Comparison of ENCODE assay signal across 1 cellular context in the genomic region with DNA sequence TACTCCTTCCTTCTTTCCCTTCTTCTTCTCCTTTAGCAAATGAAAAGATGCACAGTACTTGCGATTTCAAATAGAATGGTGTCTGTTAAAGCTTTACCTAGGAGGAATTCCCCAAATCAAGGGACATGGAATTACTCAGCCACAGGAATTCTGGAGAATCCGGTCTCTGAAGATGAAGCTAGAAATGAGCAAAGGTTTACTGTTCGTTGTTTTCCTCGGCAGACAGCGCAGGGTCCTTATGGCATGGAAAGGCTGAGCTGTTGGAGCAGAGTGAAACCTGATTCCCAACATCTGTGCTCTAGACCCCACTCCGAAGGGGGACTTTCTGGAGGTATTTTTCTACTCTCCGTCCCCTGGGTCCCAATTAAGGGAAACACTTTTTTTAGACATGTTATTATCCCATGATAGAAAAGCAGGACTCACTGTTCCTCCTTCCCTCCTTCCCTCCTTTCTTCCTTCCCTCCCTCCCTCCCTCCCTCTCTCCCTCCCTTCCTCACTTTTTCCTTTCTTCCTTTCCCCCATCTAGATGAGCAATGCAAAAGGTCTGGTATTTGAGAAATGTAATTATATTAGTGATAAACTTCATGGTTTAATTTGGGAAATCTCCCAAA.
TF ChIP-seq lines count a peak whose summit lies in the region.

No MANE protein-coding gene starts in this region.

TF ChIP-seq in GM23338, 12 proteins besides CTCF, POLR2A, EP300 and RAD21 (continued from another document):
- TF ChIP-seq, protein P1, sequence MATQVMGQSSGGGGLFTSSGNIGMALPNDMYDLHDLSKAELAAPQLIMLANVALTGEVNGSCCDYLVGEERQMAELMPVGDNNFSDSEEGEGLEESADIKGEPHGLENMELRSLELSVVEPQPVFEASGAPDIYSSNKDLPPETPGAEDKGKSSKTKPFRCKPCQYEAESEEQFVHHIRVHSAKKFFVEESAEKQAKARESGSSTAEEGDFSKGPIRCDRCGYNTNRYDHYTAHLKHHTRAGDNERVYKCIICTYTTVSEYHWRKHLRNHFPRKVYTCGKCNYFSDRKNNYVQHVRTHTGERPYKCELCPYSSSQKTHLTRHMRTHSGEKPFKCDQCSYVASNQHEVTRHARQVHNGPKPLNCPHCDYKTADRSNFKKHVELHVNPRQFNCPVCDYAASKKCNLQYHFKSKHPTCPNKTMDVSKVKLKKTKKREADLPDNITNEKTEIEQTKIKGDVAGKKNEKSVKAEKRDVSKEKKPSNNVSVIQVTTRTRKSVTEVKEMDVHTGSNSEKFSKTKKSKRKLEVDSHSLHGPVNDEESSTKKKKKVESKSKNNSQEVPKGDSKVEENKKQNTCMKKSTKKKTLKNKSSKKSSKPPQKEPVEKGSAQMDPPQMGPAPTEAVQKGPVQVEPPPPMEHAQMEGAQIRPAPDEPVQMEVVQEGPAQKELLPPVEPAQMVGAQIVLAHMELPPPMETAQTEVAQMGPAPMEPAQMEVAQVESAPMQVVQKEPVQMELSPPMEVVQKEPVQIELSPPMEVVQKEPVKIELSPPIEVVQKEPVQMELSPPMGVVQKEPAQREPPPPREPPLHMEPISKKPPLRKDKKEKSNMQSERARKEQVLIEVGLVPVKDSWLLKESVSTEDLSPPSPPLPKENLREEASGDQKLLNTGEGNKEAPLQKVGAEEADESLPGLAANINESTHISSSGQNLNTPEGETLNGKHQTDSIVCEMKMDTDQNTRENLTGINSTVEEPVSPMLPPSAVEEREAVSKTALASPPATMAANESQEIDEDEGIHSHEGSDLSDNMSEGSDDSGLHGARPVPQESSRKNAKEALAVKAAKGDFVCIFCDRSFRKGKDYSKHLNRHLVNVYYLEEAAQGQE (IDR thresholded peaks at IDR 0.05; ENCODE audit: unreplicated experiment), result no peak
- no peak for TF ChIP-seq ETS1 (IDR thresholded peaks at IDR 0.05)
- no peak for TF ChIP-seq ZNF114 (CRISPR knock-in tag; IDR thresholded peaks at IDR 0.05)
- TF ChIP-seq EZH2phosphoT487 (IDR thresholded peaks at IDR 0.05; ENCODE audit: unreplicated experiment), result no peak
- no peak for TF ChIP-seq POLR2AphosphoS5 (IDR thresholded peaks at IDR 0.05; ENCODE audit: low read depth)
- TF ChIP-seq CREB1 (CRISPR knock-in tag; IDR thresholded peaks at IDR 0.05; ENCODE audit: low read depth), result no peak
